Comparison of ENCODE assay signal across 14 cellular contexts in genomic region chr1:65477414-65478378, GRCh38.
"Had no signal": no experiment of that assay in that cellular context is flagged by ENCODE, and none has a peak within 500 bp of the region (broad histone marks: within the 10 kb centered on the region; RNA-seq: fewer than 3 reads in every experiment).

No MANE protein-coding gene starts in this region.

- H3K27me3 ChIP-seq: heart left ventricle, pancreas, tibial artery had no signal

- ATAC-seq: activated CD8-positive, alpha-beta T cell treated with anti-CD3 and anti-CD28 coated beads, Interleukin-2, amount 10 ng/mL, durations not matched to agents 7 days and 5 days had no signal

- H3K9me3 ChIP-seq: heart left ventricle, pancreas, tibial artery had no signal

- H3K4me1 ChIP-seq: tibial artery had no signal

- H3K36me3 ChIP-seq: heart left ventricle, pancreas, tibial artery had no signal

- H3K27ac ChIP-seq: epithelial cell of prostate, pancreas, skin epidermis, tibial artery had no signal

- H3K4me3 ChIP-seq: heart left ventricle, pancreas, skin epidermis, tibial artery had no signal

- DNase-seq: activated CD4-positive, alpha-beta T cell treated with anti-CD3 and anti-CD28 coated beads for 4 hours; activated CD8-positive, alpha-beta memory T cell treated with anti-CD3 and anti-CD28 coated beads, Interleukin-2, amount 50 U/mL, for 48 hours; activated CD8-positive, alpha-beta T cell treated with anti-CD3 and anti-CD28 coated beads, Interleukin-2, amount 10 ng/mL, durations not matched to agents 7 days and 5 days; activated naive CD4-positive, alpha-beta T cell; caudate nucleus; cortex of kidney; effector memory CD4-positive, alpha-beta T cell; foreskin melanocyte; heart left ventricle; mesendoderm; pancreas; tibial artery had no signal
